In genomic region chr20:1831606-1832005, GRCh38 we compare ENCODE assay signal across 14 cellular contexts.
"Had no signal": no experiment of that assay in that cellular context is flagged by ENCODE, and none has a peak within 500 bp of the region (broad histone marks: within the 10 kb centered on the region; RNA-seq: fewer than 3 reads in every experiment).

No MANE protein-coding gene starts in this region.

- H3K9me3 ChIP-seq: tibial artery had no signal

- H3K4me3 Mint-ChIP-seq: activated CD4-positive, alpha-beta T cell treated with anti-CD3 and anti-CD28 coated beads for 36 hours; activated naive CD8-positive, alpha-beta T cell; WTC11 had no signal

- H3K27ac ChIP-seq: cardiac muscle cell, tibial artery had no signal

- H3K4me3 ChIP-seq: cardiac muscle cell, tibial artery had no signal

- H3K27ac Mint-ChIP-seq: activated CD4-positive, alpha-beta T cell treated with anti-CD3 and anti-CD28 coated beads for 36 hours; activated naive CD8-positive, alpha-beta T cell; WTC11 had no signal

- H3K27me3 ChIP-seq: cardiac muscle cell had no signal

- H3K36me3 ChIP-seq: cardiac muscle cell, tibial artery had no signal

- H3K9me3 Mint-ChIP-seq: WTC11 had no signal

- DNase-seq: activated CD4-positive, alpha-beta T cell treated with anti-CD3 and anti-CD28 coated beads for 36 hours; activated CD4-positive, alpha-beta T cell treated with anti-CD3 and anti-CD28 coated beads, Interleukin-2, amount 50 U/mL, for 48 hours; erythroblast; hypothalamus; islet precursor cell; midbrain; stimulated activated CD8-positive, alpha-beta memory T cell treated with anti-CD3 and anti-CD28 coated beads, Interleukin-4, amount 100 ng/mL, for 48 hours; stimulated activated naive CD4-positive, alpha-beta T cell; substantia nigra; T-helper 2 cell; tibial artery had no signal

- H3K36me3 Mint-ChIP-seq: activated naive CD8-positive, alpha-beta T cell; WTC11 had no signal
